9 cellular contexts compared by ENCODE assay signal in genomic region chr6:89610149-89610642, GRCh38. TPM values are rescaled to one million over a fixed set of nuclear protein-coding genes. Genes with fewer than 3 reads are reported as not detected.
DNase-seq lines count a peak whose midpoint lies in the region; ATAC-seq, FAIRE-seq and TF ChIP-seq lines count a peak whose summit lies in the region.
"Had no signal": no experiment of that assay in that cellular context is flagged by ENCODE, and none has a peak within 500 bp of the region (broad histone marks: within the 10 kb centered on the region; RNA-seq: fewer than 3 reads in every experiment).

No MANE protein-coding gene starts in this region.

- H3K4me1 ChIP-seq in breast epithelium = no peaks in the 10 kb centered on the region

- H3K4me3 ChIP-seq in breast epithelium = no peak overlapping the region
- H3K4me3 ChIP-seq: SK-N-MC had no signal

- DNase-seq in D721Med (ENCODE audit: insufficient read length, low spot score) (no peak), NCI-H146 (lab: John Stamatoyannopoulos, UW) (peak; percentile 58), breast epithelium (ENCODE audit: low spot score in 2 of 2) (peak; percentile 24 to 61), left kidney (ENCODE audit: low read depth, low spot score) (peak; percentile 51)
- peak; percentile 56 to 68 (median 62) for DNase-seq in activated CD4-positive, CD25-positive, alpha-beta regulatory T cell (lab: John Stamatoyannopoulos, UW)
- peak; percentile 52 to 71 (median 66) for DNase-seq in stimulated activated CD4-positive, alpha-beta T cell treated with anti-CD3 and anti-CD28 coated beads, TNF-alpha, amount 100 ng/mL, for 24 hours (ENCODE audit: low read depth in 3 of 3)

- TF ChIP-seq CTCF in D721Med (IDR thresholded peaks at IDR 0.05; ENCODE audit: insufficient read depth, missing control alignments) = peak; percentile 81
- peak; percentile 7 to 65 (median 61) for TF ChIP-seq CTCF in breast epithelium (IDR thresholded peaks at IDR 0.05)

- intact Hi-C loops in breast epithelium (cut with DNase I; ENCODE audit: low total_unique reads) = no loop called here

- TF ChIP-seq POLR2A in breast epithelium (IDR thresholded peaks at IDR 0.05) = no peak

- H3K9me3 ChIP-seq in breast epithelium = no peaks in the 10 kb centered on the region

- no peak for FAIRE-seq in D721Med (lab: Jason Lieb, UNC)

- H3K36me3 ChIP-seq in breast epithelium = peaks cover 4% of the 10 kb centered on the region

- no peak overlapping the region for H3K27ac ChIP-seq in breast epithelium
- H3K27ac ChIP-seq: SK-N-MC had no signal

- peak; percentile 64 for ATAC-seq in GM21619 (IDR thresholded peaks at IDR 0.05; ENCODE audit: unreplicated experiment)
- no peak for ATAC-seq in HG03135 (IDR thresholded peaks at IDR 0.05; ENCODE audit: unreplicated experiment)

- H3K27me3 ChIP-seq in breast epithelium = no peaks in the 10 kb centered on the region

RNA-seq across cellular contexts. Expression of gene LYRM2, which starts 28.4 kb away (rescaled TPM):
- total RNA-seq in breast epithelium = 10 to 100 TPM; 20.3 to 27.4 (median 23.2) TPM
